In the genomic region with DNA sequence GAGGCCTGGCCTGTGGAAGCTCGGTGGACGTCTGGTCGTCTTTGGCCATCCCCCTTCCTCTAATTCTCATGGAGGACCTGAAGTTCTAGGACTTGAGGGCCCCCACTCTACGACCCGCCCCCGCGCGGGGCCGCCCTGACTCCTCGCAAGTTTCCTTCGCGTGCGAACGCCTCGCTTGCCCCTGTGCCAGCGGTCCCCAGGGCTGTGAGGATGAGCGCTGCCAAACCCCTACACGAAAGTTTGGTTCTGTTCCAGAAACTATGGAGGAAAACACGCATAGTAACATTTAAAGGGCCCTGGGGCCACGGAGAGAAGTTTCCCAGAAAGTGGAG, we compare ENCODE assay signal across 8 cellular contexts. TPM values are rescaled to one million over a fixed set of nuclear protein-coding genes. Genes with fewer than 3 reads are reported as not detected.
DNase-seq lines count a peak whose midpoint lies in the region; ATAC-seq lines count a peak whose summit lies in the region.

No MANE protein-coding gene starts in this region.

- peaks cover 69% of the 10 kb centered on the region for H3K27me3 Mint-ChIP-seq in activated naive CD4-positive, alpha-beta T cell treated with anti-CD3 and anti-CD28 coated beads, Interleukin-2, amount 10 ng/mL, durations not matched to agents 7 days and 5 days

- H3K27ac Mint-ChIP-seq in activated naive CD4-positive, alpha-beta T cell treated with anti-CD3 and anti-CD28 coated beads, Interleukin-2, amount 10 ng/mL, durations not matched to agents 7 days and 5 days = no peak overlapping the region

- peak overlapping the region; percentile 60 for H3K4me3 Mint-ChIP-seq in activated naive CD4-positive, alpha-beta T cell treated with anti-CD3 and anti-CD28 coated beads, Interleukin-2, amount 10 ng/mL, durations not matched to agents 7 days and 5 days

- intact Hi-C loops in left ventricle myocardium superior (cut with micrococcal nuclease) = loop anchor here (5.0 kb wide), 1 partner anchor 56 kb away; no protein-coding TSS in a partner anchor

- no peaks in the 10 kb centered on the region for H3K9me3 Mint-ChIP-seq in activated naive CD4-positive, alpha-beta T cell treated with anti-CD3 and anti-CD28 coated beads, Interleukin-2, amount 10 ng/mL, durations not matched to agents 7 days and 5 days

- H3K4me1 ChIP-seq in skeletal muscle tissue (ENCODE audit: control insufficient read depth in 3 of 3, insufficient read depth in 3 of 3, low read length in 3 of 3) = peaks cover 0 to 12% (median 4%) of the 10 kb centered on the region in 3 donors

- H3K4me3 ChIP-seq in skeletal muscle tissue (ENCODE audit: low read length in 3 of 3) = peak overlapping the region; percentile 70 to 91 (median 90)

- H3K9ac ChIP-seq in skeletal muscle tissue (ENCODE audit: low read depth in 1 of 3, low read length in 3 of 3) = peak overlapping the region; percentile 63 to 90 (median 79)

- no peaks in the 10 kb centered on the region for H3K27me3 ChIP-seq in skeletal muscle tissue (ENCODE audit: control insufficient read depth in 3 of 3, insufficient read depth in 3 of 3, low read length in 3 of 3)

- CTCF ChIA-PET in activated naive CD4-positive, alpha-beta T cell treated with anti-CD3 and anti-CD28 coated beads, Interleukin-2, amount 10 ng/mL, durations not matched to agents 7 days and 5 days (lab: Charles Lee) = no interaction called here

- ATAC-seq in left ventricle myocardium superior (peak; percentile 32), GM18870 (IDR thresholded peaks at IDR 0.05; ENCODE audit: unreplicated experiment) (no peak)

- no peaks in the 10 kb centered on the region for H3K36me3 ChIP-seq in skeletal muscle tissue (ENCODE audit: control insufficient read depth in 3 of 3, insufficient read depth in 3 of 3, low read length in 3 of 3)

- H3K4me1 Mint-ChIP-seq in activated naive CD4-positive, alpha-beta T cell treated with anti-CD3 and anti-CD28 coated beads, Interleukin-2, amount 10 ng/mL, durations not matched to agents 7 days and 5 days = peaks cover 18% of the 10 kb centered on the region

- DNase-seq in NCI-H82 (lab: John Stamatoyannopoulos, UW) (peak; percentile 57), NCI-H82 treated with DMSO at 0.1 percent for 48 hours (lab: John Stamatoyannopoulos, UW; ENCODE audit: unreplicated experiment) (no peak), left ventricle myocardium superior (no peak), kidney tubule cell (ENCODE audit: low spot score) (no peak), activated gamma-delta T cell (lab: John Stamatoyannopoulos, UW) (no peak)
- no peak for DNase-seq in activated naive CD4-positive, alpha-beta T cell treated with anti-CD3 and anti-CD28 coated beads, Interleukin-2, amount 10 ng/mL, durations not matched to agents 7 days and 5 days

- no peaks in the 10 kb centered on the region for H3K36me3 Mint-ChIP-seq in activated naive CD4-positive, alpha-beta T cell treated with anti-CD3 and anti-CD28 coated beads, Interleukin-2, amount 10 ng/mL, durations not matched to agents 7 days and 5 days

- H3K27ac ChIP-seq in skeletal muscle tissue (ENCODE audit: low read depth, low read length) = peak overlapping the region; percentile 76

- no peaks in the 10 kb centered on the region for H3K9me3 ChIP-seq in skeletal muscle tissue (ENCODE audit: control insufficient read depth in 3 of 3, low read length in 3 of 3)

RNA-seq across cellular contexts. Expression of a gene that starts 0.3 kb away (rescaled TPM):
- total RNA-seq in left ventricle myocardium superior (34.1 TPM), skeletal muscle tissue (33.9 TPM)
